14 cellular contexts compared by ENCODE assay signal in genomic region chr3:64084640-64085039, GRCh38.
DNase-seq lines count a peak whose midpoint lies in the region; ATAC-seq, FAIRE-seq and TF ChIP-seq lines count a peak whose summit lies in the region.
"Had no signal": no experiment of that assay in that cellular context is flagged by ENCODE, and none has a peak within 500 bp of the region (broad histone marks: within the 10 kb centered on the region; RNA-seq: fewer than 3 reads in every experiment).

No MANE protein-coding gene starts in this region.

- H3K27me3 ChIP-seq in HCT116 (ENCODE audit: insufficient read depth, low read length), result no peaks in the 10 kb centered on the region; the same call in 1 of the 2 replicates
- no peaks in the 10 kb centered on the region for H3K27me3 ChIP-seq in MM.1S (replicated peaks; ENCODE audit: insufficient read depth, low read length)
- H3K27me3 ChIP-seq: BE2C, esophagus squamous epithelium had no signal

- DNase-seq in A549 (ENCODE audit: low read depth in 1 of 2, low spot score in 1 of 2), result peak; percentile 76 to 96
- DNase-seq in HCT116 (ENCODE audit: low read depth, low spot score), result peak; percentile 26
- DNase-seq in SW480 (ENCODE audit: low spot score), result peak; percentile 83
- DNase-seq in foreskin fibroblast, result peak; percentile 61 to 70
- DNase-seq in MM.1S, result no peak
- DNase-seq in epidermal melanocyte (ENCODE audit: insufficient read length, low spot score), result no peak
- DNase-seq in T-helper 17 cell, result no peak
- DNase-seq: activated CD4-positive, alpha-beta T cell treated with anti-CD3 and anti-CD28 coated beads, Interleukin-2, amount 50 U/mL, for 48 hours; activated gamma-delta T cell; BE2C; central memory CD4-positive, alpha-beta T cell; esophagus squamous epithelium had no signal

- peak; percentile 98 for FAIRE-seq in A549 (lab: Jason Lieb, UNC)

- H3K4me1 Mint-ChIP-seq in T-helper 17 cell, result no peaks in the 10 kb centered on the region

- no peak overlapping the region for H3K9ac ChIP-seq in HCT116 (ENCODE audit: low read length)
- H3K9ac ChIP-seq in MM.1S (ENCODE audit: low read length), result no peak overlapping the region

- CTCF ChIA-PET in A549 (lab: Yijun Ruan, JAX) (no interaction called here), HCT116 (lab: Charles Lee) (no interaction called here)

- H2AFZ ChIP-seq in HCT116 (ENCODE audit: low read depth, low read length, poor library complexity, severe bottlenecking) (no peak overlapping the region), MM.1S (ENCODE audit: low read length) (no peak overlapping the region)

- no peaks in the 10 kb centered on the region for H3F3A ChIP-seq in MM.1S (ENCODE audit: insufficient read depth, low read length)

- H3K4me2 ChIP-seq in A549, result peak overlapping the region; percentile 57
- H3K4me2 ChIP-seq in HCT116 (ENCODE audit: low read length), result peak overlapping the region; percentile 6; the same call in 1 of the 2 replicates
- no peak overlapping the region for H3K4me2 ChIP-seq in MM.1S (ENCODE audit: low read depth, low read length)

- H3K4me3 Mint-ChIP-seq in T-helper 17 cell, result no peak overlapping the region
- H3K4me3 Mint-ChIP-seq: stimulated activated naive CD8-positive, alpha-beta T cell treated with anti-CD3 and anti-CD28 coated beads, Interleukin-15, Interleukin-2, amounts not matched to agents 100 ng/mL and 50 ng/mL, for 24 hours had no signal

- no peak overlapping the region for H3K27ac Mint-ChIP-seq in T-helper 17 cell
- H3K27ac Mint-ChIP-seq: stimulated activated naive CD8-positive, alpha-beta T cell treated with anti-CD3 and anti-CD28 coated beads, Interleukin-15, Interleukin-2, amounts not matched to agents 100 ng/mL and 50 ng/mL, for 24 hours had no signal

- H3K9me2 ChIP-seq in HCT116 (ENCODE audit: insufficient read depth) (no peaks in the 10 kb centered on the region), MM.1S (replicated peaks; ENCODE audit: insufficient read depth, low read length) (no peaks in the 10 kb centered on the region)

- no peak overlapping the region for H3K4me3 ChIP-seq in A549
- H3K4me3 ChIP-seq in HCT116 (replicated peaks in 1 of 2; ENCODE audit: low read depth in 1 of 2, low read length in 2 of 2), result no peak overlapping the region
- no peak overlapping the region for H3K4me3 ChIP-seq in foreskin fibroblast (ENCODE audit: low read depth in 1 of 2, low read length in 2 of 2)
- H3K4me3 ChIP-seq in MM.1S (ENCODE audit: low read length), result no peak overlapping the region
- H3K4me3 ChIP-seq: esophagus squamous epithelium had no signal

- H3K36me3 ChIP-seq in HCT116 (ENCODE audit: control insufficient read depth in 1 of 2, insufficient read depth in 2 of 2, low read length in 2 of 2) (no peaks in the 10 kb centered on the region), MM.1S (replicated peaks; ENCODE audit: insufficient read depth, low read length) (no peaks in the 10 kb centered on the region)
- H3K36me3 ChIP-seq: BE2C, esophagus squamous epithelium had no signal

- intact Hi-C loops in HCT116 (cut with micrococcal nuclease), result no loop called here

- TF ChIP-seq CTCF in A549 (IDR thresholded peaks at IDR 0.05), result no peak
- no peak for TF ChIP-seq CTCF in HCT116 (IDR thresholded peaks at IDR 0.05 in 2 of 3, conservative IDR thresholded peaks at IDR 0.05 in 1 of 3; ENCODE audit: borderline replicate concordance in 1 of 3, insufficient read depth in 1 of 3, low read depth in 2 of 3, low read length in 2 of 3)
- TF ChIP-seq CTCF in foreskin fibroblast (IDR thresholded peaks at IDR 0.05; ENCODE audit: low read depth, low read length), result no peak
- TF ChIP-seq CTCF in MM.1S (IDR thresholded peaks at IDR 0.05; ENCODE audit: low read length), result no peak

- 0 out of 3 replicates have a peak, but pooled peaks cover 3% of the 10 kb centered on the region for H3K9me3 ChIP-seq in A549
- H3K9me3 ChIP-seq in HCT116 (ENCODE audit: control insufficient read depth in 1 of 2, insufficient read depth in 1 of 2, low read depth in 1 of 2, low read length in 2 of 2), result no peaks in the 10 kb centered on the region
- H3K9me3 ChIP-seq in MM.1S (replicated peaks; ENCODE audit: insufficient read depth, low read length), result no peaks in the 10 kb centered on the region
- H3K9me3 ChIP-seq in T-helper 17 cell (ENCODE audit: control insufficient read depth, low read length, poor library complexity, severe bottlenecking), result no peaks in the 10 kb centered on the region
- H3K9me3 ChIP-seq: BE2C, esophagus squamous epithelium had no signal

- POLR2A ChIA-PET in A549 (lab: Yijun Ruan, JAX) (interaction anchor here (1.2 kb wide), 1 partner anchor 21 kb away, joined by 6 read pairs; no protein-coding TSS in a partner anchor), HCT116 (lab: Charles Lee) (no interaction called here)

- TF ChIP-seq EP300 in A549 (IDR thresholded peaks at IDR 0.05), result peak; percentile 63 to 86; a peak in 3 of 5 replicates

- H3K36me3 Mint-ChIP-seq in T-helper 17 cell (ENCODE audit: low read depth), result no peaks in the 10 kb centered on the region

- H3K4me1 ChIP-seq in A549, result peaks cover 68% of the 10 kb centered on the region
- H3K4me1 ChIP-seq in HCT116 (ENCODE audit: control insufficient read depth in 1 of 2, insufficient read depth in 2 of 2, low read length in 2 of 2), result peaks cover 0 to 9% of the 10 kb centered on the region in 2 experiments; a peak in 2 of 4 replicates
- no peaks in the 10 kb centered on the region for H3K4me1 ChIP-seq in MM.1S (ENCODE audit: low read length)

- WGBS in A549 (ENCODE audit: missing lambda C conversion rate), result 4% methylated on average over 1 of the region's 1 CpG

- TF ChIP-seq RAD21 in A549 (conservative IDR thresholded peaks at IDR 0.05 in 1 of 2, IDR thresholded peaks at IDR 0.05 in 1 of 2) (peak; percentile 31 to 34; a peak in 4 of 5 replicates), HCT116 (IDR thresholded peaks at IDR 0.05; ENCODE audit: low read depth) (no peak)

- RAD21 ChIA-PET in HCT116 (lab: Charles Lee; ENCODE audit: low non-redundant PET in 1 of 2, low total read pairs in 2 of 2, uncharacterized antibody in 2 of 2, unreplicated experiment in 2 of 2), result no interaction called here

- ATAC-seq in A549, result peak; percentile 94 to 98
- ATAC-seq in HCT116, result peak; percentile 72
- no peak for ATAC-seq in HG02571 (IDR thresholded peaks at IDR 0.05; ENCODE audit: unreplicated experiment)
- ATAC-seq in T-helper 17 cell, result no peak

- H3K27ac ChIP-seq in A549 (peak overlapping the region; percentile 90 to 93), HCT116 (ENCODE audit: low read depth, low read length) (no peak overlapping the region), MM.1S (ENCODE audit: low read length) (no peak overlapping the region)
- H3K27ac ChIP-seq: esophagus squamous epithelium had no signal

- H4K20me1 ChIP-seq in HCT116 (ENCODE audit: insufficient read depth) (no peaks in the 10 kb centered on the region), MM.1S (ENCODE audit: insufficient read depth, low read length) (no peaks in the 10 kb centered on the region)

- no TSS peak for BruUV-seq in HCT116 (replicated peaks; lab: Mats Ljungman, UMichigan)

- H3K27me3 Mint-ChIP-seq in T-helper 17 cell, result peaks cover 28% of the 10 kb centered on the region

- no peak for TF ChIP-seq POLR2A in A549 (IDR thresholded peaks at IDR 0.05; ENCODE audit: low read length)
- TF ChIP-seq POLR2A in HCT116 (IDR thresholded peaks at IDR 0.05; ENCODE audit: borderline replicate concordance, extremely low read depth, insufficient read depth, insufficient read length), result no peak

- no peaks in the 10 kb centered on the region for H3K79me2 ChIP-seq in HCT116 (ENCODE audit: insufficient read depth, low read length)
- H3K79me2 ChIP-seq in MM.1S (ENCODE audit: low read length), result no peaks in the 10 kb centered on the region

TF ChIP-seq in A549, 52 proteins besides CTCF, POLR2A, EP300 and RAD21 (continues in another document):
- TF ChIP-seq MYC (IDR thresholded peaks at IDR 0.05; ENCODE audit: borderline replicate concordance, low read length), result no peak; the same call in 1 of the 2 replicates
- no peak for TF ChIP-seq EHF (CRISPR knock-in tag; IDR thresholded peaks at IDR 0.05)
- TF ChIP-seq RNF2 (IDR thresholded peaks at IDR 0.05; ENCODE audit: borderline replicate concordance, low read depth), result no peak
- no peak; a peak in 1 of 4 replicates for TF ChIP-seq CEBPB (IDR thresholded peaks at IDR 0.05)
- peak; percentile 18; the same call in 1 of the 3 replicates for TF ChIP-seq SMC3 (IDR thresholded peaks at IDR 0.05)
- no peak for TF ChIP-seq POLR2AphosphoS2 (conservative IDR thresholded peaks at IDR 0.05; ENCODE audit: low read length)
- TF ChIP-seq HEYL (CRISPR knock-in tag; IDR thresholded peaks at IDR 0.05), result no peak
- TF ChIP-seq MAX (IDR thresholded peaks at IDR 0.05), result peak; percentile 61; the same call in 1 of the 2 replicates

TF ChIP-seq in HCT116, 20 proteins besides CTCF, POLR2A, EP300 and RAD21:
- TF ChIP-seq, protein P1, sequence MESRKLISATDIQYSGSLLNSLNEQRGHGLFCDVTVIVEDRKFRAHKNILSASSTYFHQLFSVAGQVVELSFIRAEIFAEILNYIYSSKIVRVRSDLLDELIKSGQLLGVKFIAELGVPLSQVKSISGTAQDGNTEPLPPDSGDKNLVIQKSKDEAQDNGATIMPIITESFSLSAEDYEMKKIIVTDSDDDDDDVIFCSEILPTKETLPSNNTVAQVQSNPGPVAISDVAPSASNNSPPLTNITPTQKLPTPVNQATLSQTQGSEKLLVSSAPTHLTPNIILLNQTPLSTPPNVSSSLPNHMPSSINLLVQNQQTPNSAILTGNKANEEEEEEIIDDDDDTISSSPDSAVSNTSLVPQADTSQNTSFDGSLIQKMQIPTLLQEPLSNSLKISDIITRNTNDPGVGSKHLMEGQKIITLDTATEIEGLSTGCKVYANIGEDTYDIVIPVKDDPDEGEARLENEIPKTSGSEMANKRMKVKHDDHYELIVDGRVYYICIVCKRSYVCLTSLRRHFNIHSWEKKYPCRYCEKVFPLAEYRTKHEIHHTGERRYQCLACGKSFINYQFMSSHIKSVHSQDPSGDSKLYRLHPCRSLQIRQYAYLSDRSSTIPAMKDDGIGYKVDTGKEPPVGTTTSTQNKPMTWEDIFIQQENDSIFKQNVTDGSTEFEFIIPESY (IDR thresholded peaks at IDR 0.05; ENCODE audit: extremely low read depth, insufficient replicate concordance, low read length), result no peak
- peak; percentile 44 for TF ChIP-seq TCF7L2 (IDR thresholded peaks at IDR 0.05; ENCODE audit: borderline replicate concordance, extremely low read depth, insufficient read depth, insufficient read length)
- TF ChIP-seq POLR2AphosphoS5 (IDR thresholded peaks at IDR 0.05; ENCODE audit: low read depth, low read length), result no peak

Comparison
In these comparisons a context has a peak if more than half of its experiments do, and no peak if none do; other contexts are left out.
1. ATAC-seq: peak in A549 (2 of 2) and HCT116 (single experiment); none in HG02571 (single experiment) and T-helper 17 cell (single experiment).
2. DNase-seq: peak in A549 (2 of 2), HCT116 (single experiment), SW480 (single experiment) and foreskin fibroblast (2 of 2); none in MM.1S (single experiment), epidermal melanocyte (single experiment) and T-helper 17 cell (0 of 3).
3. H3K27ac ChIP-seq: peak in A549 (2 of 2); none in HCT116 (single experiment) and MM.1S (single experiment).
4. Of the 6 proteins assayed by ChIP-seq in both A549 and HCT116: peak only in A549: MAX and RAD21; only in HCT116: none; in both: none; in neither: 4.